ENCODE assay signal across 35 cellular contexts in the genomic region with DNA sequence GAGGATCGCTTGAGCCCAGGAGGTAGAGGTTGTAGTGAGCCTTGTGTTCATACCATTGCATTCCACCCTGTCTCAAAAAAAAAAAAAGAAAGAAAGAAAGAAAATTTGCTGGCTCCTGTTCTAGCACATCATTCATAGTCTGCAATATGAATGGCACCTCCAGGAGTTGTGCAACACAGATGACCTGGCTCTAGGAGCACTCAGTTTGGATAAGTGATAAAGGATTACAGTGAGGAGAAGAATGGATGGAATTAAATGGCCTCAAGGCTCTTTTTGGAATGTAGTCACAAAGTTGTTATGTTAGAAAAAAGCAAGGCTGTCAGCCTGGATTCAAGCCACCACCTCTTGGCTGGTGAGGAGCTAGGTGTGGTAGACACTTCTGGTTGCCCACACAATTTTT. TPM values are rescaled to one million over a fixed set of nuclear protein-coding genes. Genes with fewer than 3 reads are reported as not detected.
A peak's percentile ranks its signal among the peaks of the same experiment; 100 is the strongest.
DNase-seq lines count a peak whose midpoint lies in the region; ATAC-seq, FAIRE-seq and TF ChIP-seq lines count a peak whose summit lies in the region.
"Had no signal": no experiment of that assay in that cellular context is flagged by ENCODE, and none has a peak within 500 bp of the region (broad histone marks: within the 10 kb centered on the region; RNA-seq: fewer than 3 reads in every experiment).

No MANE protein-coding gene starts in this region.

- H3K4me2 ChIP-seq in IMR-90 (ENCODE audit: low read depth, low read length): no peak overlapping the region
- H3K4me2 ChIP-seq: KMS-11 had no signal

- no peaks in the 10 kb centered on the region for H3K9me3 ChIP-seq in IMR-90 (ENCODE audit: control insufficient read depth, insufficient read depth, low read length)
- H3K9me3 ChIP-seq: mucosa of descending colon, transverse colon had no signal

- H2AK5ac ChIP-seq in IMR-90 (ENCODE audit: low read depth, low read length): no peak overlapping the region

- H2BK20ac ChIP-seq in IMR-90 (ENCODE audit: low read depth, low read length): no peak overlapping the region

- H3K4me1 ChIP-seq in IMR-90 (ENCODE audit: control insufficient read depth, insufficient read depth, low read length): no peaks in the 10 kb centered on the region
- H3K4me1 ChIP-seq: SJCRH30, transverse colon had no signal

- no peak overlapping the region for H2BK5ac ChIP-seq in IMR-90 (ENCODE audit: low read depth, low read length, poor library complexity, severe bottlenecking)

- no peak overlapping the region for H2BK120ac ChIP-seq in IMR-90 (ENCODE audit: low read depth, low read length)

- H4K20me1 ChIP-seq in IMR-90 (ENCODE audit: insufficient read depth, low read length): no peaks in the 10 kb centered on the region

- H4K8ac ChIP-seq in IMR-90 (ENCODE audit: low read depth in 2 of 2, low read length in 2 of 2): no peak overlapping the region

- dilution Hi-C loops in IMR-90 (cut with HindIII; ENCODE audit: low sequenced_read_pairs, unreplicated experiment): no loop called here

- H3K36me3 ChIP-seq in IMR-90 (ENCODE audit: control insufficient read depth, insufficient read depth, low read length): no peaks in the 10 kb centered on the region
- H3K36me3 ChIP-seq: SJCRH30, transverse colon had no signal

- peak; percentile 51 for DNase-seq in AG20443 (ENCODE audit: low spot score)
- DNase-seq in IMR-90: peak; percentile 11
- peak; percentile 21 for DNase-seq in astrocyte of the hippocampus (ENCODE audit: low read depth, low spot score)
- peak; percentile 35 for DNase-seq in kidney tubule cell (ENCODE audit: low spot score)
- no peak for DNase-seq in NCI-H446 (lab: John Stamatoyannopoulos, UW)
- DNase-seq in left colon: no peak
- DNase-seq in effector CD4-positive, alpha-beta T cell: no peak
- no peak for DNase-seq in HTR-8/SVneo (ENCODE audit: insufficient read length, low spot score)
- DNase-seq: ACHN; activated CD4-positive, alpha-beta T cell treated with anti-CD3 and anti-CD28 coated beads, Interleukin-2, amount 50 U/mL, for 1 hour; activated CD4-positive, CD25-positive, alpha-beta regulatory T cell; activated effector memory CD4-positive, alpha-beta T cell treated with Interleukin-2 at 50 U/mL for 16 hours; activated T-cell treated with anti-CD3 and anti-CD28 coated beads, Interleukin-2, amount 50 U/mL, for 1 hour; aorta; C1 segment of cervical spinal cord; caudate nucleus; COR-L47; DMS53; effector memory CD8-positive, alpha-beta T cell; erythroblast; GDM1; head of caudate nucleus; mucosa of descending colon; natural killer cell; NCI-H1417 treated with DMSO at 0.1 percent for 48 hours; NCI-H2081; NCI-H2227 treated with DMSO at 0.1 percent for 48 hours; NCI-H748 treated with DMSO at 0.1 percent for 48 hours; SJCRH30; transverse colon had no signal

- no peak overlapping the region for H2AFZ ChIP-seq in IMR-90 (replicated peaks; ENCODE audit: low read length, poor library complexity)

- TF ChIP-seq CTCF in IMR-90 (conservative IDR thresholded peaks at IDR 0.05; ENCODE audit: low read depth, low read length): no peak

- FAIRE-seq in HTR-8/SVneo (lab: Jason Lieb, UNC): no peak
- FAIRE-seq: RCC 7860 had no signal

- no peak overlapping the region for H2BK15ac ChIP-seq in IMR-90 (ENCODE audit: low read depth, low read length)

- no peak overlapping the region for H3K56ac ChIP-seq in IMR-90 (ENCODE audit: extremely low read depth, insufficient read depth, low read length)

- no peak overlapping the region for H3K27ac ChIP-seq in IMR-90 (ENCODE audit: insufficient read depth, low read length)
- H3K27ac ChIP-seq: coronary artery, KMS-11, SJCRH30, transverse colon had no signal

- H3K23ac ChIP-seq in IMR-90 (ENCODE audit: low read depth, low read length): no peak overlapping the region

- TF ChIP-seq RAD21 in IMR-90 (IDR thresholded peaks at IDR 0.05; ENCODE audit: low read length): no peak

- no peak for TF ChIP-seq POLR2A in IMR-90 (IDR thresholded peaks at IDR 0.05; ENCODE audit: low read depth, low read length)

- H3K79me1 ChIP-seq in IMR-90 (ENCODE audit: low read depth in 1 of 2, low read length in 2 of 2): no peaks in the 10 kb centered on the region

- H3K9me1 ChIP-seq in IMR-90 (ENCODE audit: insufficient read depth, low read length): no peaks in the 10 kb centered on the region

- H4K91ac ChIP-seq in IMR-90 (ENCODE audit: insufficient read depth, low read depth, low read length): no peak overlapping the region

- peaks cover 8% of the 10 kb centered on the region; the same call in 1 of the 2 replicates for H3K27me3 ChIP-seq in IMR-90 (ENCODE audit: control insufficient read depth, insufficient read depth, low read length)
- H3K27me3 ChIP-seq: SJCRH30, transverse colon had no signal

- no peak overlapping the region for H4K5ac ChIP-seq in IMR-90 (ENCODE audit: low read depth, low read length)

- H3K9ac ChIP-seq in IMR-90 (ENCODE audit: low read depth, low read length): no peak overlapping the region
- H3K9ac ChIP-seq: KMS-11 had no signal

- ATAC-seq in IMR-90 (ENCODE audit: low read depth) (no peak; the same call in 1 of the 2 replicates), left colon (no peak)
- ATAC-seq: activated naive CD4-positive, alpha-beta T cell treated with anti-CD3 and anti-CD28 coated beads, Interleukin-2, amount 50 U/mL, for 72 hours; effector memory CD8-positive, alpha-beta T cell; mucosa of descending colon; natural killer cell; stimulated activated effector memory CD8-positive, alpha-beta T cell treated with anti-CD3 and anti-CD28 coated beads, Interleukin-12 subunit alpha, Interleukin-12 subunit beta, amount 100 ng/mL, for 72 hours had no signal

- in situ Hi-C loops in IMR-90 (cut with MboI; ENCODE audit: low sequenced_read_pairs): no loop called here

- H3K4ac ChIP-seq in IMR-90 (ENCODE audit: low read depth, low read length): no peak overlapping the region

- intact Hi-C loops in IMR-90 (cut with micrococcal nuclease): no loop called here
- intact Hi-C loops in left colon (cut with DNase I, micrococcal nuclease): no loop called here

- WGBS in IMR-90 (ENCODE audit: extremely low coverage in 2 of 2, insufficient read length in 1 of 2), 2 experiments: no CpG with 5 or more reads among the region's 1 CpG

- no TSS peak for BruUV-seq in IMR-90 (replicated peaks; lab: Mats Ljungman, UMichigan)

- no peak overlapping the region for H3K4me3 ChIP-seq in IMR-90 (ENCODE audit: insufficient read depth, low read depth, low read length)
- H3K4me3 ChIP-seq: coronary artery, mucosa of descending colon, SJCRH30, transverse colon had no signal

- no peak overlapping the region for H3K18ac ChIP-seq in IMR-90 (ENCODE audit: low read depth, low read length)

- H3K14ac ChIP-seq in IMR-90 (replicated peaks; ENCODE audit: low read depth, low read length): no peak overlapping the region

- CTCF ChIA-PET in IMR-90 (lab: Yijun Ruan, JAX): no interaction called here

- POLR2A ChIA-PET in IMR-90 (lab: Charles Lee; ENCODE audit: unreplicated experiment): interaction anchor here (0.6 kb wide), 1 partner anchor 155 kb away, joined by 3 read pairs; no protein-coding TSS in a partner anchor

- H2AK9ac ChIP-seq in IMR-90 (replicated peaks; ENCODE audit: low read depth, low read length, poor library complexity): no peak overlapping the region

TF ChIP-seq in IMR-90, 13 proteins besides CTCF, POLR2A, EP300 and RAD21:
- no peak for TF ChIP-seq FOS (IDR thresholded peaks at IDR 0.05; ENCODE audit: low read depth, low read length)
- no peak for TF ChIP-seq BHLHE40 (IDR thresholded peaks at IDR 0.05; ENCODE audit: low read depth, low read length)
- peak; percentile 83 for TF ChIP-seq CEBPB (IDR thresholded peaks at IDR 0.05; ENCODE audit: low read depth, low read length)
- no peak for TF ChIP-seq MAFK (IDR thresholded peaks at IDR 0.05; ENCODE audit: low read depth, low read length)

RNA-seq across cellular contexts. Expression of a gene that starts 21.5 kb away (rescaled TPM):
- total RNA-seq in IMR-90 (2012; rRNA removed): 4.7 and 4.8 TPM in 2 replicates
- 18.7 and 19.1 TPM in 2 replicates for polyA plus RNA-seq in IMR-90 (2012; rRNA removed)
- 12.6 and 28.8 TPM in 2 replicates for polyA plus RNA-seq in IMR-90 (2012; cell fraction: cytosol; rRNA removed)
- polyA plus RNA-seq in IMR-90 (2012; cell fraction: nucleus; rRNA removed; ENCODE audit: low replicate concordance): 23.1 and 31.2 TPM in 2 replicates
- total RNA-seq in left colon: 10 to 100 TPM; 41.5 to 57.0 TPM

Comparison
In these comparisons a context has a peak if more than half of its experiments do, and no peak if none do; other contexts are left out.
1. DNase-seq: peak in AG20443 (single experiment), IMR-90 (single experiment), astrocyte of the hippocampus (single experiment) and kidney tubule cell (single experiment); none in NCI-H446 (0 of 2), left colon (0 of 2), effector CD4-positive, alpha-beta T cell (single experiment) and HTR-8/SVneo (single experiment).